Comparison of ENCODE assay signal across 12 cellular contexts in genomic region chr1:65564493-65564892, GRCh38.
"Had no signal": no experiment of that assay in that cellular context is flagged by ENCODE, and none has a peak within 500 bp of the region (broad histone marks: within the 10 kb centered on the region; RNA-seq: fewer than 3 reads in every experiment).

No MANE protein-coding gene starts in this region.

- H3K9me3 ChIP-seq: colonic mucosa, uterus had no signal

- H3K9me3 Mint-ChIP-seq: activated naive CD8-positive, alpha-beta T cell treated with anti-CD3 and anti-CD28 coated beads, Interleukin-2, amount 50 U/mL, for 24 hours; memory B cell had no signal

- ATAC-seq: activated CD8-positive, alpha-beta T cell treated with anti-CD3 and anti-CD28 coated beads, Interleukin-2, amount 10 ng/mL, durations not matched to agents 7 days and 5 days; activated naive CD8-positive, alpha-beta T cell treated with anti-CD3 and anti-CD28 coated beads, Interleukin-2, amount 50 U/mL, for 24 hours; left lung had no signal

- H3K27me3 Mint-ChIP-seq: activated naive CD8-positive, alpha-beta T cell treated with anti-CD3 and anti-CD28 coated beads, Interleukin-2, amount 50 U/mL, for 24 hours; memory B cell had no signal

- H3K4me3 Mint-ChIP-seq: activated CD8-positive, alpha-beta T cell treated with anti-CD3 and anti-CD28 coated beads, Interleukin-2, amount 10 ng/mL, durations not matched to agents 7 days and 5 days; activated naive CD8-positive, alpha-beta T cell treated with anti-CD3 and anti-CD28 coated beads, Interleukin-2, amount 50 U/mL, for 24 hours; memory B cell had no signal

- H3K36me3 ChIP-seq: colonic mucosa, uterus had no signal

- H3K27ac ChIP-seq: colonic mucosa, left lung, skin epidermis, uterus had no signal

- H3K27me3 ChIP-seq: colonic mucosa, left lung, uterus had no signal

- H3K4me1 Mint-ChIP-seq: activated naive CD8-positive, alpha-beta T cell treated with anti-CD3 and anti-CD28 coated beads, Interleukin-2, amount 50 U/mL, for 24 hours; memory B cell had no signal

- H3K4me1 ChIP-seq: colonic mucosa, left lung, uterus had no signal

- H3K27ac Mint-ChIP-seq: activated CD8-positive, alpha-beta T cell treated with anti-CD3 and anti-CD28 coated beads, Interleukin-2, amount 10 ng/mL, durations not matched to agents 7 days and 5 days; activated naive CD8-positive, alpha-beta T cell treated with anti-CD3 and anti-CD28 coated beads, Interleukin-2, amount 50 U/mL, for 24 hours; memory B cell had no signal

- DNase-seq: activated CD4-positive, alpha-beta T cell treated with anti-CD3 and anti-CD28 coated beads for 1 hour; activated CD8-positive, alpha-beta memory T cell treated with anti-CD3 and anti-CD28 coated beads, Interleukin-2, amount 50 U/mL, for 48 hours; activated CD8-positive, alpha-beta T cell treated with anti-CD3 and anti-CD28 coated beads, Interleukin-2, amount 10 ng/mL, durations not matched to agents 7 days and 5 days; activated naive CD4-positive, alpha-beta T cell; activated naive CD8-positive, alpha-beta T cell treated with anti-CD3 and anti-CD28 coated beads, Interleukin-2, amount 50 U/mL, for 24 hours; colonic mucosa; foreskin melanocyte; head of caudate nucleus; left lung; uterus had no signal

- H3K4me3 ChIP-seq: colonic mucosa, left lung, skin epidermis, uterus had no signal
